Comparison of ENCODE assay signal across 7 cellular contexts in genomic region chr10:88065384-88066049, GRCh38.
DNase-seq lines count a peak whose midpoint lies in the region; ATAC-seq lines count a peak whose summit lies in the region.

No MANE protein-coding gene starts in this region.

- peaks cover 28% of the 10 kb centered on the region for H3K27me3 Mint-ChIP-seq in activated T-cell treated with anti-CD3 and anti-CD28 coated beads, Interleukin-2, amount 50 U/mL, for 72 hours (ENCODE audit: low read depth)

- H3K4me1 Mint-ChIP-seq in activated T-cell treated with anti-CD3 and anti-CD28 coated beads, Interleukin-2, amount 50 U/mL, for 72 hours (ENCODE audit: low read depth) = peaks cover 47% of the 10 kb centered on the region

- peak overlapping the region; percentile 40 to 82 for H3K4me3 Mint-ChIP-seq in activated T-cell treated with anti-CD3 and anti-CD28 coated beads, Interleukin-2, amount 50 U/mL, for 72 hours

- peak; percentile 62 for DNase-seq in activated T-cell treated with anti-CD3 and anti-CD28 coated beads, Interleukin-2, amount 50 U/mL, for 72 hours
- DNase-seq in stimulated activated CD4-positive, alpha-beta T cell treated with anti-CD3 and anti-CD28 coated beads, Interleukin-4, amount 100 ng/mL, for 24 hours = peak; percentile 58
- DNase-seq in Kasumi-1 (lab: John Stamatoyannopoulos, UW) (no peak), cortex of kidney (lab: John Stamatoyannopoulos, UW) (no peak), inferior parietal cortex (ENCODE audit: extremely low spot score) (no peak)

- H3K36me3 Mint-ChIP-seq in activated T-cell treated with anti-CD3 and anti-CD28 coated beads, Interleukin-2, amount 50 U/mL, for 72 hours (ENCODE audit: insufficient read depth in 2 of 2) = peaks cover 2 to 5% of the 10 kb centered on the region in 2 donors

- peak overlapping the region; percentile 88 for H3K27ac Mint-ChIP-seq in activated T-cell treated with anti-CD3 and anti-CD28 coated beads, Interleukin-2, amount 50 U/mL, for 72 hours

- H3K9me3 Mint-ChIP-seq in activated T-cell treated with anti-CD3 and anti-CD28 coated beads, Interleukin-2, amount 50 U/mL, for 72 hours = peaks cover 0 to 3% of the 10 kb centered on the region in 2 donors

- peak; percentile 2 for ATAC-seq in GM18907 (IDR thresholded peaks at IDR 0.05; ENCODE audit: unreplicated experiment)
- peak; percentile 38 for ATAC-seq in HG02885 (IDR thresholded peaks at IDR 0.05; ENCODE audit: poor library complexity, unreplicated experiment)
- ATAC-seq in activated T-cell treated with anti-CD3 and anti-CD28 coated beads, Interleukin-2, amount 50 U/mL, for 72 hours (replicated peaks in 1 of 2) = peak; percentile 73 to 80

Comparison
In these comparisons a context has a peak if more than half of its experiments do, and no peak if none do; other contexts are left out.
1. ATAC-seq: peak in every context shown above with its lines; median percentile 76 in activated T-cell treated with anti-CD3 and anti-CD28 coated beads, Interleukin-2, amount 50 U/mL, for 72 hours; 38 in HG02885; 2 in GM18907.
2. DNase-seq: peak in activated T-cell treated with anti-CD3 and anti-CD28 coated beads, Interleukin-2, amount 50 U/mL, for 72 hours (2 of 2) and stimulated activated CD4-positive, alpha-beta T cell treated with anti-CD3 and anti-CD28 coated beads, Interleukin-4, amount 100 ng/mL, for 24 hours (single experiment); none in Kasumi-1 (0 of 2), cortex of kidney (single experiment) and inferior parietal cortex (single experiment).